In genomic region chr16:54006693-54007092, GRCh38 we compare ENCODE assay signal across 21 cellular contexts.
"Had no signal": no experiment of that assay in that cellular context is flagged by ENCODE, and none has a peak within 500 bp of the region (broad histone marks: within the 10 kb centered on the region; RNA-seq: fewer than 3 reads in every experiment).

No MANE protein-coding gene starts in this region.

- H3K27me3 ChIP-seq: dorsolateral prefrontal cortex, ovary, transverse colon had no signal

- H3K4me3 ChIP-seq: dorsolateral prefrontal cortex, mucosa of descending colon, ovary, thoracic aorta, transverse colon had no signal

- H3K36me3 ChIP-seq: ovary, transverse colon had no signal

- H3K27ac ChIP-seq: dorsolateral prefrontal cortex, ovary, thoracic aorta, transverse colon had no signal

- FAIRE-seq: endometrium, kidney had no signal

- H3K9me3 ChIP-seq: mucosa of descending colon, ovary, thoracic aorta, transverse colon had no signal

- DNase-seq: cortex of kidney; dorsolateral prefrontal cortex; effector CD8-positive, alpha-beta T cell; foreskin fibroblast; kidney; left cardiac atrium; mammary epithelial cell; mucosa of descending colon; natural killer cell; ovary; right cardiac atrium; stimulated activated CD4-positive, alpha-beta T cell treated with anti-CD3 and anti-CD28 coated beads, Interleukin-15, amount 100 ng/mL, for 24 hours; stimulated activated CD4-positive, alpha-beta T cell treated with anti-CD3 and anti-CD28 coated beads, Interleukin-1b, Interleukin-23, amount 100 ng/mL, for 48 hours; stimulated activated CD4-positive, alpha-beta T cell treated with anti-CD3 and anti-CD28 coated beads, Interleukin-4, amount 100 ng/mL, for 24 hours; stimulated activated naive B cell treated with anti-CD40 and anti-IgM and Interleukin-4, amounts not matched to agents 10 μg/mL and 1 μg/mL and 100 μg/mL, for 72 hours; stimulated activated naive CD8-positive, alpha-beta T cell treated with anti-CD3 and anti-CD28 coated beads, Interleukin-15, amount 100 ng/mL, for 72 hours; substantia nigra; transverse colon had no signal

- ATAC-seq: esophagus mucosa; left cardiac atrium; mucosa of descending colon; natural killer cell; right cardiac atrium; stimulated activated naive B cell treated with anti-CD40 and anti-IgM and Interleukin-4, amounts not matched to agents 10 μg/mL and 1 μg/mL and 100 μg/mL, for 72 hours; stimulated activated naive CD8-positive, alpha-beta T cell treated with anti-CD3 and anti-CD28 coated beads, Interleukin-15, amount 100 ng/mL, for 72 hours had no signal
